In the genomic region with DNA sequence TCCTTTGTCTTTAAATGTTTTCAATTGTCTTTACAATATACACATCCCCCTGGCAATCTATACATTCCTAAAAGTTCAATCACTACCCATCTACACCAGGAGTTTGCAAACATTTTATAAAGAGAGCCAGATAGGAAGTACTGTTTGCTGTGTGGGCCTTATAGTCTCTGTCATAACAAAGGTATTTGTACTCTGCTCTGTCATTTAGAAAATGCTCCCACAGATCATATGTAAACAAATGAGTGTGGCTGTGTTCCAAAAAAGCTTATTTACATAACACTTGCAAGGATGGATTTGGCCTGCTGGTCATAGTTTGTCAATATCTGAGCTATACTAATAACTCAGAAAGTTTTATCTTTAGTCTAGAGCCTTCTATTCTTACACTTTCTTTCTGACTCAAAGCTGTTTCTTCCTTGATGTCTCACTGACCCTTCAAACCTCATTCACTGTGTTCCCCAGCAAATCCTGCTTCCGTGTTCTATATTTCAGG, we compare ENCODE assay signal across 9 cellular contexts.
DNase-seq lines count a peak whose midpoint lies in the region; ATAC-seq and TF ChIP-seq lines count a peak whose summit lies in the region.
"Had no signal": no experiment of that assay in that cellular context is flagged by ENCODE, and none has a peak within 500 bp of the region (broad histone marks: within the 10 kb centered on the region; RNA-seq: fewer than 3 reads in every experiment).

No MANE protein-coding gene starts in this region.

- H3K9me3 Mint-ChIP-seq in glutamatergic neuron (ENCODE audit: unreplicated experiment) = no peaks in the 10 kb centered on the region

- no peak for TF ChIP-seq CTCF in glutamatergic neuron (IDR thresholded peaks at IDR 0.05; ENCODE audit: partially characterized antibody, unreplicated experiment)

- no peak overlapping the region for H3K4me3 Mint-ChIP-seq in glutamatergic neuron (ENCODE audit: unreplicated experiment)

- H3K27ac Mint-ChIP-seq in glutamatergic neuron (ENCODE audit: unreplicated experiment) = no peak overlapping the region

- no peaks in the 10 kb centered on the region for H3K4me1 Mint-ChIP-seq in glutamatergic neuron (ENCODE audit: low read depth, unreplicated experiment)

- H3K36me3 Mint-ChIP-seq in glutamatergic neuron (ENCODE audit: unreplicated experiment) = no peaks in the 10 kb centered on the region

- ATAC-seq in HG03066 (IDR thresholded peaks at IDR 0.05; ENCODE audit: low read depth, unreplicated experiment) = peak; percentile 78

- DNase-seq in NCI-H1092 treated with DMSO at 0.1 percent for 48 hours (lab: John Stamatoyannopoulos, UW) (peak; percentile 2), NCI-H1092 (lab: John Stamatoyannopoulos, UW) (no peak), SHP77 treated with DMSO at 0.1 percent for 48 hours (lab: John Stamatoyannopoulos, UW) (peak; percentile 15), renal cortical epithelial cell (ENCODE audit: low read depth) (peak; percentile 83), glutamatergic neuron (no peak), iPS-NIHi11 (ENCODE audit: low spot score) (no peak)
- no peak for DNase-seq in stimulated activated CD4-positive, alpha-beta T cell treated with anti-CD3 and anti-CD28 coated beads, Interleukin-4, amount 100 ng/mL, for 24 hours
- DNase-seq: aorta had no signal

- peaks cover 2% of the 10 kb centered on the region for H3K27me3 Mint-ChIP-seq in glutamatergic neuron (ENCODE audit: unreplicated experiment)

Comparison
In these comparisons a context has a peak if more than half of its experiments do, and no peak if none do; other contexts are left out.
1. DNase-seq: peak in NCI-H1092 treated with DMSO at 0.1 percent for 48 hours (single experiment), SHP77 treated with DMSO at 0.1 percent for 48 hours (single experiment) and renal cortical epithelial cell (single experiment); none in NCI-H1092 (single experiment), glutamatergic neuron (single experiment), stimulated activated CD4-positive, alpha-beta T cell treated with anti-CD3 and anti-CD28 coated beads, Interleukin-4, amount 100 ng/mL, for 24 hours (single experiment) and iPS-NIHi11 (single experiment).